In genomic region chr3:143507735-143508580, GRCh38 we compare ENCODE assay signal across 12 cellular contexts.
A peak's percentile ranks its signal among the peaks of the same experiment; 100 is the strongest.
DNase-seq lines count a peak whose midpoint lies in the region; ATAC-seq, FAIRE-seq and TF ChIP-seq lines count a peak whose summit lies in the region.
"Had no signal": no experiment of that assay in that cellular context is flagged by ENCODE, and none has a peak within 500 bp of the region (broad histone marks: within the 10 kb centered on the region; RNA-seq: fewer than 3 reads in every experiment).

No MANE protein-coding gene starts in this region.

- H3K4me1 ChIP-seq in left lung, result no peaks in the 10 kb centered on the region
- no peaks in the 10 kb centered on the region for H3K4me1 ChIP-seq in stomach

- H3K36me3 Mint-ChIP-seq in HFFc6 (ENCODE audit: low read depth) (no peaks in the 10 kb centered on the region), CD14-positive monocyte (peaks cover 12 to 14% of the 10 kb centered on the region in 2 donors)
- H3K36me3 Mint-ChIP-seq: mesothelial cell of epicardium had no signal

- no peak for TF ChIP-seq CTCF in HFFc6 (IDR thresholded peaks at IDR 0.05)
- TF ChIP-seq CTCF in bronchial epithelial cell (IDR thresholded peaks at IDR 0.05; ENCODE audit: insufficient read depth, low read length, severe bottlenecking), result no peak
- TF ChIP-seq CTCF in left lung (IDR thresholded peaks at IDR 0.05), result no peak
- TF ChIP-seq CTCF in stomach (IDR thresholded peaks at IDR 0.05), result no peak
- no peak for TF ChIP-seq CTCF in CD14-positive monocyte (IDR thresholded peaks at IDR 0.05)

- H3K9me3 ChIP-seq in left lung, result no peaks in the 10 kb centered on the region
- no peaks in the 10 kb centered on the region for H3K9me3 ChIP-seq in stomach

- H3K4me3 ChIP-seq in bronchial epithelial cell (ENCODE audit: low read depth, low read length), result no peak overlapping the region
- no peak overlapping the region for H3K4me3 ChIP-seq in left lung
- H3K4me3 ChIP-seq in stomach, result no peak overlapping the region

- H3K4me3 Mint-ChIP-seq in HFFc6 (peak overlapping the region; percentile 51; the same call in 1 of the 2 replicates), CD14-positive monocyte (no peak overlapping the region)
- H3K4me3 Mint-ChIP-seq: effector memory CD8-positive, alpha-beta T cell; mesothelial cell of epicardium had no signal

- H3K27me3 ChIP-seq in bronchial epithelial cell (ENCODE audit: control insufficient read depth, insufficient read depth, low read length) (no peaks in the 10 kb centered on the region), left lung (no peaks in the 10 kb centered on the region), stomach (no peaks in the 10 kb centered on the region)

- TF ChIP-seq POLR2A in stomach (IDR thresholded peaks at IDR 0.05), result no peak

- H3K9me3 Mint-ChIP-seq in HFFc6, result no peaks in the 10 kb centered on the region
- peaks cover 0 to 4% (median 0%) of the 10 kb centered on the region in 7 donors for H3K9me3 Mint-ChIP-seq in CD14-positive monocyte
- H3K9me3 Mint-ChIP-seq: effector memory CD8-positive, alpha-beta T cell; mesothelial cell of epicardium had no signal

- DNase-seq in A172 (ENCODE audit: low spot score) (peak; percentile 35), HFFc6 (peak; percentile 38), bronchial epithelial cell (ENCODE audit: low read depth) (peak; percentile 85), left lung (no peak), stomach (no peak), SKM-1 treated with dmso at 0.1 percent for 144 hours (lab: John Stamatoyannopoulos, UW; ENCODE audit: unreplicated experiment) (no peak), CD14-positive monocyte (ENCODE audit: low spot score) (no peak)
- no peak for DNase-seq in effector CD8-positive, alpha-beta T cell (lab: John Stamatoyannopoulos, UW)
- DNase-seq: DND-41; effector memory CD8-positive, alpha-beta T cell; NCI-H446 treated with DMSO at 0.1 percent for 48 hours had no signal

- H3K36me3 ChIP-seq in bronchial epithelial cell (ENCODE audit: control insufficient read depth, insufficient read depth, low read length) (no peaks in the 10 kb centered on the region), left lung (no peaks in the 10 kb centered on the region), stomach (no peaks in the 10 kb centered on the region)

- H3K4me1 Mint-ChIP-seq in HFFc6 (ENCODE audit: low read depth) (peaks cover 10% of the 10 kb centered on the region; the same call in 1 of the 2 replicates), CD14-positive monocyte (peaks cover 17% of the 10 kb centered on the region)

- WGBS in stomach, 5 donors, result 77 to 82% (median 79%) methylated on average over 3 of the region's 3 CpGs

- no peak for TF ChIP-seq EP300 in stomach (IDR thresholded peaks at IDR 0.05)

- H3K27ac Mint-ChIP-seq in HFFc6 (no peak overlapping the region), CD14-positive monocyte (peak overlapping the region in 1 of 7 donors; percentile 46)
- H3K27ac Mint-ChIP-seq: effector memory CD8-positive, alpha-beta T cell; mesothelial cell of epicardium had no signal

- H3K27ac ChIP-seq in left lung (no peak overlapping the region), stomach (no peak overlapping the region)

- intact Hi-C loops in left lung (cut with DNase I), result no loop called here
- intact Hi-C loops in stomach (cut with DNase I; ENCODE audit: low total_unique reads), result no loop called here
- intact Hi-C loops in CD14-positive monocyte (cut with micrococcal nuclease), result no loop called here

- no peak for FAIRE-seq in bronchial epithelial cell (lab: Jason Lieb, UNC)

- H3K27me3 Mint-ChIP-seq in HFFc6 (ENCODE audit: insufficient read depth) (peaks cover 2% of the 10 kb centered on the region; the same call in 1 of the 2 replicates), CD14-positive monocyte (ENCODE audit: low read depth in 3 of 3) (peaks cover 0 to 2% (median 0%) of the 10 kb centered on the region in 3 donors)
- H3K27me3 Mint-ChIP-seq: effector memory CD8-positive, alpha-beta T cell had no signal

- peak; percentile 48 for ATAC-seq in left lung
- ATAC-seq: effector memory CD8-positive, alpha-beta T cell had no signal

Comparison
In these comparisons a context has a peak if more than half of its experiments do, and no peak if none do; other contexts are left out.
1. DNase-seq: peak in A172 (single experiment), HFFc6 (single experiment) and bronchial epithelial cell (single experiment); none in left lung (0 of 2), stomach (single experiment), SKM-1 treated with dmso at 0.1 percent for 144 hours (single experiment), effector CD8-positive, alpha-beta T cell (single experiment) and CD14-positive monocyte (single experiment).